Comparison of ENCODE assay signal across 8 cellular contexts in the genomic region with DNA sequence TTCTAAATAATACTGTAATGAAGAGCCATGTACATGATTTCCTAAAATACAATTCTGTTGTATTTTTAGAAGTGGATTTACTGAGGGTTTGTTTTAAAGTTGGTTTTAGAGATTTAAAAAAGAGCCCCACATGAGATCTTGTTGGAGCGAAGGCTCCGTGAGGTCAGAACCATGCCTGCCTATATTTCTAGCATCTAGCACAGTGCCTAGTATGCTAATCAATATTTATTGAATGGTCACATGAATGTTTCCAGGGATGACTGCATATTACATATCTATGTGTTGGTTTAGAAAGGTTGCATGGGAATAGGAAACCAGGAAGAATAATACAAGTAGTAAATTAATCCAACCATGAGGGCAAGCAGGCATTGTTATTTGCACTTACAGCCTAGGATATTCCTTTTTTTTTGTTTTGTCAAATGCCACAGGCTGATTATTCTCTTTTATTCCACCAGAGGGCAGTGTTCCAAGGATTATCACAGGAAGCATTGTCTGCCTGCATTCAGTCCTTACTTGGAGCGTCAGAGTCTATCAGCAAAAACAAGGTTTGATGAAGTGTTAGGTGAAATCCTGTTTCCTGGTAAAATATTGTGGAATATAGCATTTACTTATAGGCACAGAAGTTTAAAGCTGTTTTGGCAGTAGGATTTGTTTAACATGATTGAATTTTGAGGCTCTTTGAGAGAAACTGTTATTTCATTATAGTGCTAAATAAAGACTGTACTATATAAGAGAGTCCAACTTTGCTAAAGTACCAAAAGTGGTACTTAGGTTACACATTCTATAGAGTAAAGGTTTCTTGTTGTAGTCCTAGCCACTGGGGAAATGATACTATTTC. TPM values are rescaled to one million over a fixed set of nuclear protein-coding genes. Genes with fewer than 3 reads are reported as not detected.
DNase-seq lines count a peak whose midpoint lies in the region; ATAC-seq, FAIRE-seq and TF ChIP-seq lines count a peak whose summit lies in the region.

No MANE protein-coding gene starts in this region.

- H3K4me1 Mint-ChIP-seq in stimulated activated naive CD8-positive, alpha-beta T cell treated with anti-CD3 and anti-CD28 coated beads, Interleukin-15, amount 100 ng/mL, for 72 hours = peaks cover 26% of the 10 kb centered on the region

- H3K9me3 Mint-ChIP-seq in stimulated activated naive CD8-positive, alpha-beta T cell treated with anti-CD3 and anti-CD28 coated beads, Interleukin-15, amount 100 ng/mL, for 72 hours = no peaks in the 10 kb centered on the region

- no peaks in the 10 kb centered on the region for H3K4me1 ChIP-seq in KMS-11 (ENCODE audit: low read depth, poor library complexity, severe bottlenecking)
- H3K4me1 ChIP-seq in breast epithelium = no peaks in the 10 kb centered on the region

- TF ChIP-seq CTCF in KMS-11 (conservative IDR thresholded peaks at IDR 0.05; ENCODE audit: low read depth, low read length) = peak; percentile 79
- TF ChIP-seq CTCF in breast epithelium (IDR thresholded peaks at IDR 0.05) = peak; percentile 73 to 85 (median 76)

- no peak overlapping the region for H3K9ac ChIP-seq in KMS-11

- H3K27ac ChIP-seq in KMS-11 = no peak overlapping the region
- no peak overlapping the region for H3K27ac ChIP-seq in breast epithelium

- H3K4me3 Mint-ChIP-seq in stimulated activated naive CD8-positive, alpha-beta T cell treated with anti-CD3 and anti-CD28 coated beads, Interleukin-15, amount 100 ng/mL, for 72 hours = no peak overlapping the region

- intact Hi-C loops in breast epithelium (cut with DNase I; ENCODE audit: low total_unique reads) = no loop called here

- H3K27ac Mint-ChIP-seq in stimulated activated naive CD8-positive, alpha-beta T cell treated with anti-CD3 and anti-CD28 coated beads, Interleukin-15, amount 100 ng/mL, for 72 hours = peak overlapping the region in 1 of 2 donors; percentile 14

- peak; percentile 60 for ATAC-seq in stimulated activated naive CD8-positive, alpha-beta T cell treated with anti-CD3 and anti-CD28 coated beads, Interleukin-15, amount 100 ng/mL, for 72 hours
- no peak for ATAC-seq in HG03469 (IDR thresholded peaks at IDR 0.05; ENCODE audit: unreplicated experiment)

- H2AFZ ChIP-seq in KMS-11 (ENCODE audit: low read depth) = no peak overlapping the region

- no peaks in the 10 kb centered on the region for H4K20me1 ChIP-seq in KMS-11 (ENCODE audit: insufficient read depth)

- H3K27me3 ChIP-seq in KMS-11 (ENCODE audit: insufficient read depth, low read depth) (no peaks in the 10 kb centered on the region), breast epithelium (no peaks in the 10 kb centered on the region)

- peak; percentile 95 for FAIRE-seq in islet of Langerhans (lab: Jason Lieb, UNC)

- no peak overlapping the region for H3K4me2 ChIP-seq in KMS-11

- peak; percentile 5 for DNase-seq in stimulated activated CD4-positive, alpha-beta T cell treated with anti-CD3 and anti-CD28 coated beads, Interleukin-1b, Interleukin-23, amount 100 ng/mL, for 48 hours
- DNase-seq in stimulated activated CD4-positive, alpha-beta T cell treated with anti-CD3 and anti-CD28 coated beads, Interleukin-4, amount 100 ng/mL, for 1 hour = no peak
- DNase-seq in OCI-M1 (lab: John Stamatoyannopoulos, UW) (peak; percentile 80), breast epithelium (ENCODE audit: low spot score in 2 of 2) (no peak)
- peak in 1 of 2 donors; percentile 36 for DNase-seq in stimulated activated naive CD8-positive, alpha-beta T cell treated with anti-CD3 and anti-CD28 coated beads, Interleukin-15, amount 100 ng/mL, for 72 hours

- H3K27me3 Mint-ChIP-seq in stimulated activated naive CD8-positive, alpha-beta T cell treated with anti-CD3 and anti-CD28 coated beads, Interleukin-15, amount 100 ng/mL, for 72 hours = no peaks in the 10 kb centered on the region

- no peaks in the 10 kb centered on the region for H3K79me2 ChIP-seq in KMS-11 (ENCODE audit: insufficient read depth, low read depth)

- H3K9me3 ChIP-seq in breast epithelium = no peaks in the 10 kb centered on the region

- H3K36me3 ChIP-seq in KMS-11 (ENCODE audit: insufficient read depth) (no peaks in the 10 kb centered on the region), breast epithelium (no peaks in the 10 kb centered on the region)

- H3K4me3 ChIP-seq in KMS-11 (IDR thresholded peaks at IDR 0.05; ENCODE audit: insufficient read depth, low read depth, low read length) (no peak overlapping the region), breast epithelium (no peak overlapping the region)

- TF ChIP-seq POLR2A in breast epithelium (IDR thresholded peaks at IDR 0.05) = no peak

RNA-seq across cellular contexts. Expression of gene COG3, which starts 46.8 kb away (rescaled TPM):
- 10 to 100 TPM; 30.4 to 45.1 (median 39.7) TPM for total RNA-seq in breast epithelium

Comparison
In these comparisons a context has a peak if more than half of its experiments do, and no peak if none do; other contexts are left out.
1. DNase-seq: peak in stimulated activated CD4-positive, alpha-beta T cell treated with anti-CD3 and anti-CD28 coated beads, Interleukin-1b, Interleukin-23, amount 100 ng/mL, for 48 hours (single experiment) and OCI-M1 (single experiment); none in stimulated activated CD4-positive, alpha-beta T cell treated with anti-CD3 and anti-CD28 coated beads, Interleukin-4, amount 100 ng/mL, for 1 hour (single experiment) and breast epithelium (0 of 2).